8 cellular contexts compared by ENCODE assay signal in genomic region chr5:174419523-174420132, GRCh38.
DNase-seq lines count a peak whose midpoint lies in the region; ATAC-seq and TF ChIP-seq lines count a peak whose summit lies in the region.

No MANE protein-coding gene starts in this region.

- H2BK5ac ChIP-seq in mesenchymal stem cell (ENCODE audit: low read depth, low read length, poor library complexity, severe bottlenecking), result no peak overlapping the region

- H3K4me1 ChIP-seq in endodermal cell (ENCODE audit: control insufficient read depth, insufficient read depth, low read length) (peaks cover 4% of the 10 kb centered on the region), mesenchymal stem cell (ENCODE audit: control insufficient read depth, insufficient read depth, low read depth, low read length) (no peaks in the 10 kb centered on the region)

- H3K4me2 ChIP-seq in mesenchymal stem cell (ENCODE audit: low read length, poor library complexity, severe bottlenecking), result no peak overlapping the region

- H2AK5ac ChIP-seq in mesenchymal stem cell (ENCODE audit: low read length, severe bottlenecking), result no peak overlapping the region

- WGBS in endodermal cell (ENCODE audit: insufficient coverage in 1 of 2, insufficient read length in 1 of 2), 2 experiments, result 24 to 35% methylated on average over 12 to 18 of the region's 18 CpGs
- 22% methylated on average over 17 of the region's 18 CpGs for WGBS in mesenchymal stem cell

- H3K79me1 ChIP-seq in mesenchymal stem cell (replicated peaks; ENCODE audit: low read length, poor library complexity, severe bottlenecking), result no peaks in the 10 kb centered on the region

- H3K27me3 ChIP-seq in endodermal cell (ENCODE audit: control insufficient read depth, insufficient read depth, low read length, poor library complexity, severe bottlenecking), result no peaks in the 10 kb centered on the region
- peaks cover 5 to 9% of the 10 kb centered on the region in 2 experiments for H3K27me3 ChIP-seq in mesenchymal stem cell (ENCODE audit: control insufficient read depth in 1 of 2, insufficient read depth in 1 of 2, low read length in 2 of 2)

- TF ChIP-seq CTCF in endodermal cell (conservative IDR thresholded peaks at IDR 0.05), result peak; percentile 99

- DNase-seq in AG08396 (ENCODE audit: low spot score), result peak; percentile 81
- peak; percentile 72 to 83 for DNase-seq in NOMO-1 (lab: John Stamatoyannopoulos, UW; ENCODE audit: unreplicated experiment in 2 of 2)
- peak; percentile 83 for DNase-seq in activated CD8-positive, alpha-beta memory T cell treated with anti-CD3 and anti-CD28 coated beads, Interleukin-2, amount 10 ng/mL, durations not matched to agents 7 days and 5 days
- peak; percentile 98 for DNase-seq in endodermal cell
- peak; percentile 83 for DNase-seq in mesenchymal stem cell
- DNase-seq in stimulated activated CD8-positive, alpha-beta memory T cell treated with anti-CD3 and anti-CD28 coated beads, Interleukin-15, amount 100 ng/mL, for 4 hours (ENCODE audit: low read depth in 2 of 2), result peak; percentile 23 to 36

- no peak overlapping the region for H2AFZ ChIP-seq in mesenchymal stem cell (ENCODE audit: low read depth, low read length)

- H3K27ac ChIP-seq in endodermal cell (ENCODE audit: low read depth, low read length), result no peak overlapping the region
- no peak overlapping the region for H3K27ac ChIP-seq in mesenchymal stem cell (ENCODE audit: low read length, poor library complexity, severe bottlenecking)

- no peaks in the 10 kb centered on the region for H3K36me3 ChIP-seq in endodermal cell (ENCODE audit: control insufficient read depth, insufficient read depth, low read length)
- H3K36me3 ChIP-seq in mesenchymal stem cell (ENCODE audit: control insufficient read depth in 1 of 2, insufficient read depth in 2 of 2, low read depth in 1 of 2, low read length in 2 of 2), result no peaks in the 10 kb centered on the region

- H3K14ac ChIP-seq in mesenchymal stem cell (ENCODE audit: low read length in 2 of 2), result no peak overlapping the region

- H2BK15ac ChIP-seq in mesenchymal stem cell (ENCODE audit: low read depth, poor library complexity, severe bottlenecking), result no peak overlapping the region

- no peaks in the 10 kb centered on the region for H3K9me3 ChIP-seq in endodermal cell (ENCODE audit: control insufficient read depth, low read length)
- no peaks in the 10 kb centered on the region for H3K9me3 ChIP-seq in mesenchymal stem cell (ENCODE audit: control insufficient read depth, low read length)

- H3K23ac ChIP-seq in mesenchymal stem cell (ENCODE audit: low read length in 2 of 2), result no peak overlapping the region

- peak overlapping the region; percentile 36 for H3K4me3 Mint-ChIP-seq in activated CD8-positive, alpha-beta memory T cell treated with anti-CD3 and anti-CD28 coated beads, Interleukin-2, amount 10 ng/mL, durations not matched to agents 7 days and 5 days
- H3K4me3 Mint-ChIP-seq in endodermal cell, result peak overlapping the region; percentile 46

- no peak overlapping the region for H3K27ac Mint-ChIP-seq in activated CD8-positive, alpha-beta memory T cell treated with anti-CD3 and anti-CD28 coated beads, Interleukin-2, amount 10 ng/mL, durations not matched to agents 7 days and 5 days
- H3K27ac Mint-ChIP-seq in endodermal cell, result peak overlapping the region; percentile 45

- no peaks in the 10 kb centered on the region for H3K9me3 Mint-ChIP-seq in activated CD8-positive, alpha-beta memory T cell treated with anti-CD3 and anti-CD28 coated beads, Interleukin-2, amount 10 ng/mL, durations not matched to agents 7 days and 5 days (ENCODE audit: low read depth)
- no peaks in the 10 kb centered on the region for H3K9me3 Mint-ChIP-seq in endodermal cell

- no peak overlapping the region for H4K91ac ChIP-seq in mesenchymal stem cell (ENCODE audit: low read length)

- CTCF ChIA-PET in activated CD8-positive, alpha-beta memory T cell treated with anti-CD3 and anti-CD28 coated beads, Interleukin-2, amount 10 ng/mL, durations not matched to agents 7 days and 5 days (lab: Charles Lee), result interaction anchor here (0.7 to 2.5 kb wide), 10 partner anchors 9 to 747 kb away, joined by 3 to 19 read pairs (median 4); no protein-coding TSS in a partner anchor

- no peak overlapping the region for H3K9ac ChIP-seq in endodermal cell (ENCODE audit: extremely low read depth, low read length, poor library complexity, severe bottlenecking)
- peak overlapping the region; percentile 77 for H3K9ac ChIP-seq in mesenchymal stem cell (ENCODE audit: low read length)

- no peak overlapping the region for H3K4ac ChIP-seq in mesenchymal stem cell (ENCODE audit: low read depth in 1 of 2, low read length in 2 of 2)

- H4K8ac ChIP-seq in mesenchymal stem cell (ENCODE audit: low read length), result no peak overlapping the region

- no peaks in the 10 kb centered on the region for H3K36me3 Mint-ChIP-seq in activated CD8-positive, alpha-beta memory T cell treated with anti-CD3 and anti-CD28 coated beads, Interleukin-2, amount 10 ng/mL, durations not matched to agents 7 days and 5 days
- no peaks in the 10 kb centered on the region for H3K36me3 Mint-ChIP-seq in endodermal cell (ENCODE audit: low read depth)

- H3K4me1 Mint-ChIP-seq in activated CD8-positive, alpha-beta memory T cell treated with anti-CD3 and anti-CD28 coated beads, Interleukin-2, amount 10 ng/mL, durations not matched to agents 7 days and 5 days, result peaks cover 5% of the 10 kb centered on the region
- H3K4me1 Mint-ChIP-seq in endodermal cell, result peaks cover 17% of the 10 kb centered on the region

- H3K4me3 ChIP-seq in endodermal cell (ENCODE audit: low read length) (peak overlapping the region; percentile 78), mesenchymal stem cell (ENCODE audit: insufficient read depth in 1 of 2, low read depth in 1 of 2, low read length in 2 of 2) (peak overlapping the region in 1 of 2 experiments; percentile 78)

- H2BK12ac ChIP-seq in mesenchymal stem cell (ENCODE audit: low read length in 2 of 2), result no peak overlapping the region

- H3K18ac ChIP-seq in mesenchymal stem cell (ENCODE audit: low read depth in 1 of 2, low read length in 2 of 2), result no peak overlapping the region

- peaks cover 6% of the 10 kb centered on the region for H3K27me3 Mint-ChIP-seq in activated CD8-positive, alpha-beta memory T cell treated with anti-CD3 and anti-CD28 coated beads, Interleukin-2, amount 10 ng/mL, durations not matched to agents 7 days and 5 days
- peaks cover 25% of the 10 kb centered on the region for H3K27me3 Mint-ChIP-seq in endodermal cell (ENCODE audit: insufficient read depth)

- H2BK120ac ChIP-seq in mesenchymal stem cell (ENCODE audit: low read depth, low read length), result no peak overlapping the region

- ATAC-seq in GM18909 (IDR thresholded peaks at IDR 0.05; ENCODE audit: poor library complexity, unreplicated experiment) (peak; percentile 77), HG03469 (IDR thresholded peaks at IDR 0.05; ENCODE audit: unreplicated experiment) (peak; percentile 75)
- ATAC-seq in activated CD8-positive, alpha-beta memory T cell treated with anti-CD3 and anti-CD28 coated beads, Interleukin-2, amount 10 ng/mL, durations not matched to agents 7 days and 5 days, result peak; percentile 72

Comparison
In these comparisons a context has a peak if more than half of its experiments do, and no peak if none do; other contexts are left out.
1. DNase-seq: peak in every context shown above with its lines; median percentile 98 in endodermal cell; 83 in activated CD8-positive, alpha-beta memory T cell treated with anti-CD3 and anti-CD28 coated beads, Interleukin-2, amount 10 ng/mL, durations not matched to agents 7 days and 5 days; 83 in mesenchymal stem cell; 81 in AG08396; 78 in NOMO-1; 30 in stimulated activated CD8-positive, alpha-beta memory T cell treated with anti-CD3 and anti-CD28 coated beads, Interleukin-15, amount 100 ng/mL, for 4 hours.